20 cellular contexts compared by ENCODE assay signal in genomic region chr13:29397265-29397664, GRCh38.
"Had no signal": no experiment of that assay in that cellular context is flagged by ENCODE, and none has a peak within 500 bp of the region (broad histone marks: within the 10 kb centered on the region; RNA-seq: fewer than 3 reads in every experiment).

No MANE protein-coding gene starts in this region.

- H3K4me3 ChIP-seq: esophagus muscularis mucosa, psoas muscle, right lobe of liver, testis had no signal

- H3K27ac ChIP-seq: esophagus muscularis mucosa, psoas muscle, right lobe of liver, testis had no signal

- DNase-seq: activated B cell treated with CpG ODN at 0.5 μM for 24 hours; activated CD4-positive, alpha-beta memory T cell treated with anti-CD3 and anti-CD28 coated beads for 36 hours; activated CD4-positive, alpha-beta T cell treated with anti-CD3 and anti-CD28 coated beads for 4 hours; activated naive CD4-positive, alpha-beta T cell; activated naive CD8-positive, alpha-beta T cell treated with anti-CD3 and anti-CD28 coated beads for 36 hours; activated T-cell treated with anti-CD3 and anti-CD28 coated beads for 4 hours; amniotic stem cell; effector CD4-positive, alpha-beta T cell; left cardiac atrium; mesenchymal stem cell; naive thymus-derived CD4-positive, alpha-beta T cell; psoas muscle; right lobe of liver; stimulated activated CD4-positive, alpha-beta T cell treated with anti-CD3 and anti-CD28 coated beads, Interleukin-4, amount 100 ng/mL, for 24 hours; testis had no signal

- H3K36me3 ChIP-seq: esophagus muscularis mucosa, right lobe of liver had no signal

- H3K27me3 ChIP-seq: esophagus muscularis mucosa, right lobe of liver, testis had no signal

- H3K36me3 Mint-ChIP-seq: activated CD4-positive, alpha-beta memory T cell treated with anti-CD3 and anti-CD28 coated beads for 36 hours; activated naive CD8-positive, alpha-beta T cell treated with anti-CD3 and anti-CD28 coated beads for 36 hours; brain; naive thymus-derived CD4-positive, alpha-beta T cell; stimulated activated effector memory CD8-positive, alpha-beta T cell treated with anti-CD3 and anti-CD28 coated beads, Interleukin-12 subunit alpha, Interleukin-12 subunit beta, amount 100 ng/mL, for 72 hours; type B pancreatic cell had no signal

- H3K9me3 Mint-ChIP-seq: activated B cell treated with CpG ODN at 0.5 μM for 24 hours; activated CD4-positive, alpha-beta memory T cell treated with anti-CD3 and anti-CD28 coated beads for 36 hours; activated naive CD8-positive, alpha-beta T cell treated with anti-CD3 and anti-CD28 coated beads for 36 hours; activated T-helper 1 cell treated with anti-CD3 and anti-CD28 coated beads, Interleukin-12 subunit alpha, Interleukin-12 subunit beta, Interleukin-2, Interleukin-4 antibody, amounts not matched to agents 30 ng/mL and 10 ng/mL and 1 ng/mL, durations not matched to agents 14 hours and 24 hours and 36 hours; brain; stimulated activated effector memory CD8-positive, alpha-beta T cell treated with anti-CD3 and anti-CD28 coated beads, Interleukin-12 subunit alpha, Interleukin-12 subunit beta, amount 100 ng/mL, for 72 hours; type B pancreatic cell had no signal

- ATAC-seq: left cardiac atrium; naive thymus-derived CD4-positive, alpha-beta T cell; psoas muscle; right lobe of liver; stimulated activated effector memory CD8-positive, alpha-beta T cell treated with anti-CD3 and anti-CD28 coated beads, Interleukin-12 subunit alpha, Interleukin-12 subunit beta, amount 100 ng/mL, for 72 hours had no signal

- H3K27ac Mint-ChIP-seq: activated B cell treated with CpG ODN at 0.5 μM for 24 hours; activated CD4-positive, alpha-beta memory T cell treated with anti-CD3 and anti-CD28 coated beads for 36 hours; activated naive CD8-positive, alpha-beta T cell treated with anti-CD3 and anti-CD28 coated beads for 36 hours; activated T-helper 1 cell treated with anti-CD3 and anti-CD28 coated beads, Interleukin-12 subunit alpha, Interleukin-12 subunit beta, Interleukin-2, Interleukin-4 antibody, amounts not matched to agents 30 ng/mL and 10 ng/mL and 1 ng/mL, durations not matched to agents 14 hours and 24 hours and 36 hours; brain; naive thymus-derived CD4-positive, alpha-beta T cell; stimulated activated effector memory CD8-positive, alpha-beta T cell treated with anti-CD3 and anti-CD28 coated beads, Interleukin-12 subunit alpha, Interleukin-12 subunit beta, amount 100 ng/mL, for 72 hours; type B pancreatic cell had no signal

- H3K4me1 ChIP-seq: esophagus muscularis mucosa, right lobe of liver, testis had no signal

- H3K4me1 Mint-ChIP-seq: activated B cell treated with CpG ODN at 0.5 μM for 24 hours; activated naive CD8-positive, alpha-beta T cell treated with anti-CD3 and anti-CD28 coated beads for 36 hours; naive thymus-derived CD4-positive, alpha-beta T cell had no signal

- H3K4me3 Mint-ChIP-seq: activated B cell treated with CpG ODN at 0.5 μM for 24 hours; activated CD4-positive, alpha-beta memory T cell treated with anti-CD3 and anti-CD28 coated beads for 36 hours; activated naive CD8-positive, alpha-beta T cell treated with anti-CD3 and anti-CD28 coated beads for 36 hours; activated T-helper 1 cell treated with anti-CD3 and anti-CD28 coated beads, Interleukin-12 subunit alpha, Interleukin-12 subunit beta, Interleukin-2, Interleukin-4 antibody, amounts not matched to agents 30 ng/mL and 10 ng/mL and 1 ng/mL, durations not matched to agents 14 hours and 24 hours and 36 hours; brain; naive thymus-derived CD4-positive, alpha-beta T cell; stimulated activated effector memory CD8-positive, alpha-beta T cell treated with anti-CD3 and anti-CD28 coated beads, Interleukin-12 subunit alpha, Interleukin-12 subunit beta, amount 100 ng/mL, for 72 hours; type B pancreatic cell had no signal

- H3K9me3 ChIP-seq: esophagus muscularis mucosa, psoas muscle, testis had no signal
